7 cellular contexts compared by ENCODE assay signal in the genomic region with DNA sequence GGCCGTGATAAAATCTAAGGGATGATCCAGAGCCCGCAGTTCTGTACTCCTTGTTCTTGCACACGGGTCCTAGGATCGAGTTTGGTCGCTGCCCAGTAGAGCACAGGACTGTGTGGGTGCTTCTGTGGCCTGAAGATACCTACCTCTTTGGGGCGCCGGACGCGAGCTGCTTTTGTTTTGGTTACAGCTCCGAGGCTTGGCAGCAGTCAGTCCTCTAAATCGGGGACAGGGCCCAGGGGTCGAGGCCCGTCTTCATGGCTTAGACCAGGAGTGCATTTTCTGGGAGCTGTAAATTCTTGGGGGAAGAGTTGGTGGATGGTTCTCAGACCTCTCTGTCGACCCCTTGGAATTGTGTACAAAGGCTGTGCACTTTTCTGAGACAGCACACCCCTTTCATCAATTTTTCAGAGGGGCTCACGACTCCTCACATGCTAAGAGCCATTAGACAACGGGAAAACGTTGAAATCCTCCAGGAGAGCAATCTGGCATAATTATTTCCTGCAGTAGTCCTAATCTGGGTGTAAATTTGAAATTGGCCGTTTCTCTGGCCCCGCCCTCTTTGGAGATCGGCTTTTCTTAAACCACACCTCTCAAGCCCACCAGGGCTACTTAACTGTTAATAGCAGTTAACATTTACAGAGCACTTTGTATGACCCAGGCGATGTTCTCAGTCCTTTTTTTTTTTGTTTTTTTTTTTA. TPM values are rescaled to one million over a fixed set of nuclear protein-coding genes. Genes with fewer than 3 reads are reported as not detected.
DNase-seq lines count a peak whose midpoint lies in the region; ATAC-seq, FAIRE-seq and TF ChIP-seq lines count a peak whose summit lies in the region.

No MANE protein-coding gene starts in this region.

- H3K4me1 ChIP-seq in H1 (replicated peaks in 1 of 4; ENCODE audit: control insufficient read depth in 3 of 4, insufficient read depth in 4 of 4, low read length in 3 of 4): no peaks in the 10 kb centered on the region
- no peaks in the 10 kb centered on the region for H3K4me1 ChIP-seq in mesendoderm (ENCODE audit: control insufficient read depth, low read depth, low read length)
- H3K4me1 ChIP-seq in thyroid gland: no peaks in the 10 kb centered on the region

- no peak overlapping the region for H2BK120ac ChIP-seq in H1 (replicated peaks; ENCODE audit: low read depth, low read length)
- no peak overlapping the region for H2BK120ac ChIP-seq in mesendoderm (ENCODE audit: low read depth, low read length)

- H3K27me3 Mint-ChIP-seq in activated CD4-positive, alpha-beta memory T cell treated with anti-CD3 and anti-CD28 coated beads for 36 hours: no peaks in the 10 kb centered on the region

- peak overlapping the region; percentile 99 for H3K4me3 Mint-ChIP-seq in activated CD4-positive, alpha-beta memory T cell treated with anti-CD3 and anti-CD28 coated beads for 36 hours

- H3K4me1 Mint-ChIP-seq in activated CD4-positive, alpha-beta memory T cell treated with anti-CD3 and anti-CD28 coated beads for 36 hours (ENCODE audit: low read depth): peaks cover 41% of the 10 kb centered on the region

- H3K23ac ChIP-seq in H1 (ENCODE audit: insufficient read length) (no peak overlapping the region), mesendoderm (ENCODE audit: low read length) (no peak overlapping the region)

- H2BK15ac ChIP-seq in H1 (ENCODE audit: low read length) (no peak overlapping the region), mesendoderm (replicated peaks; ENCODE audit: low read depth) (no peak overlapping the region)

- H4K20me1 ChIP-seq in H1 (replicated peaks in 1 of 2; ENCODE audit: control insufficient read depth in 1 of 2, insufficient read depth in 2 of 2, low read length in 2 of 2): no peaks in the 10 kb centered on the region

- H3K27ac ChIP-seq in H1 (ENCODE audit: low read depth, low read length) (peak overlapping the region; percentile 25; the same call in 1 of the 2 replicates), mesendoderm (ENCODE audit: low read depth, low read length) (no peak overlapping the region), thyroid gland (peak overlapping the region in 2 of 3 donors; percentile 19 to 50)

- H3K18ac ChIP-seq in H1 (ENCODE audit: extremely low read depth, low read length): no peak overlapping the region
- H3K18ac ChIP-seq in mesendoderm (ENCODE audit: low read length): peak overlapping the region; percentile 16

- H3K23me2 ChIP-seq in H1 (ENCODE audit: low read depth, low read length): 0 out of 2 replicates have a peak, but pooled peaks cover 3% of the 10 kb centered on the region

- H3K4ac ChIP-seq in H1 (replicated peaks; ENCODE audit: insufficient read length, low read depth, low read length) (peak overlapping the region; percentile 21), mesendoderm (ENCODE audit: low read depth, low read length) (peak overlapping the region; percentile 36)

- H2BK5ac ChIP-seq in H1 (ENCODE audit: low read depth, low read length) (no peak overlapping the region), mesendoderm (ENCODE audit: low read length) (no peak overlapping the region)

- H3K4me2 ChIP-seq in H1 (ENCODE audit: insufficient read depth in 1 of 2, low read depth in 2 of 2, low read length in 2 of 2): peak overlapping the region; percentile 73 to 100
- H3K4me2 ChIP-seq in mesendoderm (ENCODE audit: low read length): peak overlapping the region; percentile 83

- TF ChIP-seq POLR2A in H1 (IDR thresholded peaks at IDR 0.05; ENCODE audit: control extremely low read depth in 1 of 2, low read depth in 2 of 2, low read length in 2 of 2) (no peak), thyroid gland (IDR thresholded peaks at IDR 0.05) (no peak)

- peak overlapping the region; percentile 73 for H4K5ac ChIP-seq in H1 (ENCODE audit: insufficient read length, low read depth, low read length)
- H4K5ac ChIP-seq in mesendoderm (ENCODE audit: low read length): no peak overlapping the region

- H4K8ac ChIP-seq in H1 (ENCODE audit: extremely low read depth, insufficient read depth, low read length) (peak overlapping the region; percentile 84; the same call in 1 of the 2 replicates), mesendoderm (ENCODE audit: low read depth, low read length) (no peak overlapping the region)

- peak overlapping the region; percentile 94 for H2AFZ ChIP-seq in H1 (ENCODE audit: low read length)

- POLR2A ChIA-PET in activated CD4-positive, alpha-beta memory T cell treated with anti-CD3 and anti-CD28 coated beads for 36 hours (lab: Charles Lee): interaction anchor here (0.8 to 2.1 kb wide), 6 partner anchors 11 to 124 kb away, joined by 3 to 9 read pairs (median 6); partner anchors contain the start of genes NFKBIZ, NXPE3, RPL24 and ZBTB11
- POLR2A ChIA-PET in H1 (lab: Charles Lee; ENCODE audit: partially characterized antibody): interaction anchor here (0.6 to 1.9 kb wide), 8 partner anchors 8 to 152 kb away, joined by 3 to 22 read pairs (median 4); partner anchors contain the start of genes NFKBIZ and RPL24

- H3K56ac ChIP-seq in H1 (replicated peaks; ENCODE audit: insufficient read length, low read depth, low read length) (peak overlapping the region; percentile 62), mesendoderm (ENCODE audit: low read length) (peak overlapping the region; percentile 91)

- TF ChIP-seq CTCF in H1 (IDR thresholded peaks at IDR 0.05; ENCODE audit: control extremely low read depth in 1 of 3, insufficient read depth in 1 of 3, low read depth in 1 of 3, low read length in 3 of 3) (no peak), thyroid gland (IDR thresholded peaks at IDR 0.05) (no peak)

- no peaks in the 10 kb centered on the region for H3K27me3 ChIP-seq in H1 (replicated peaks in 1 of 4; ENCODE audit: control insufficient read depth in 3 of 4, extremely low read depth in 1 of 4, insufficient read depth in 3 of 4, low read length in 3 of 4)
- H3K27me3 ChIP-seq in mesendoderm (ENCODE audit: insufficient read depth, low read length, poor library complexity): no peaks in the 10 kb centered on the region
- no peaks in the 10 kb centered on the region for H3K27me3 ChIP-seq in thyroid gland

- H3K79me1 ChIP-seq in H1 (ENCODE audit: low read depth, low read length) (peaks cover 2% of the 10 kb centered on the region; the same call in 1 of the 2 replicates), mesendoderm (ENCODE audit: low read length) (no peaks in the 10 kb centered on the region)

- no peak overlapping the region for H2BK20ac ChIP-seq in H1 (ENCODE audit: low read length)

- no peak for TF ChIP-seq EP300 in H1 (IDR thresholded peaks at IDR 0.05; ENCODE audit: borderline replicate concordance in 1 of 2, low read depth in 2 of 2, low read length in 2 of 2)

- H3K9ac ChIP-seq in H1 (replicated peaks in 1 of 4; ENCODE audit: extremely low read depth in 1 of 4, low read depth in 3 of 4, low read length in 3 of 4): peak overlapping the region; percentile 66 to 91 (median 78)
- peak overlapping the region; percentile 89 for H3K9ac ChIP-seq in mesendoderm (ENCODE audit: low read length)

- H3K36me3 Mint-ChIP-seq in activated CD4-positive, alpha-beta memory T cell treated with anti-CD3 and anti-CD28 coated beads for 36 hours: peaks cover 14% of the 10 kb centered on the region

- no peak overlapping the region for H2BK12ac ChIP-seq in H1 (ENCODE audit: low read depth, low read length)

- no peak overlapping the region for H3K14ac ChIP-seq in H1 (ENCODE audit: insufficient read length)

- ATAC-seq in GM18498 (IDR thresholded peaks at IDR 0.05; ENCODE audit: unreplicated experiment): peak; percentile 20
- ATAC-seq in HG02610 (IDR thresholded peaks at IDR 0.05; ENCODE audit: unreplicated experiment): peak; percentile 4

- 3% methylated on average over 21 of the region's 21 CpGs; no CpG with 5 or more reads in 1 of the 2 experiments for WGBS in H1 (ENCODE audit: extremely low coverage in 1 of 2, insufficient coverage in 1 of 2, insufficient read length in 1 of 2, insufficient replicate concordance in 2 of 2, low coverage in 1 of 2, low lambda C conversion rate in 2 of 2, missing lambda C conversion rate in 1 of 2), 2 experiments
- no CpG with 5 or more reads among the region's 21 CpGs for WGBS in mesendoderm (ENCODE audit: extremely low coverage, insufficient coverage, low lambda C conversion rate)
- 2% methylated on average over 18 to 19 of the region's 21 CpGs for WGBS in thyroid gland, 2 donors

- H2AK5ac ChIP-seq in H1 (ENCODE audit: low read depth, low read length): no peak overlapping the region
- H2AK5ac ChIP-seq in mesendoderm (ENCODE audit: low read length): no peak overlapping the region

- H3K36me3 ChIP-seq in H1 (ENCODE audit: control insufficient read depth in 2 of 4, insufficient read depth in 4 of 4, low read length in 3 of 4) (peaks cover 2 to 23% (median 9%) of the 10 kb centered on the region in 4 experiments; a peak in 4 of 8 replicates), mesendoderm (ENCODE audit: control insufficient read depth, insufficient read depth, low read length) (no peaks in the 10 kb centered on the region), thyroid gland (no peaks in the 10 kb centered on the region)

- H3K9me3 ChIP-seq in H1 (ENCODE audit: insufficient read depth in 2 of 2, low read depth in 1 of 2, low read length in 1 of 2): no peaks in the 10 kb centered on the region
- no peaks in the 10 kb centered on the region for H3K9me3 ChIP-seq in thyroid gland

- FAIRE-seq in H1 (lab: Jason Lieb, UNC): no peak

- TF ChIP-seq RAD21 in H1 (IDR thresholded peaks at IDR 0.05 in 1 of 2, conservative IDR thresholded peaks at IDR 0.05 in 1 of 2; ENCODE audit: low read depth in 2 of 2, low read length in 2 of 2): no peak

- H3K27ac Mint-ChIP-seq in activated CD4-positive, alpha-beta memory T cell treated with anti-CD3 and anti-CD28 coated beads for 36 hours: peak overlapping the region; percentile 99

- peak overlapping the region; percentile 31 for H4K91ac ChIP-seq in H1 (replicated peaks; ENCODE audit: insufficient read length, low read length)

- CTCF ChIA-PET in activated CD4-positive, alpha-beta memory T cell treated with anti-CD3 and anti-CD28 coated beads for 36 hours (lab: Charles Lee): interaction anchor here (1.0 to 1.7 kb wide), 5 partner anchors 17 to 504 kb away, joined by 3 to 7 read pairs (median 3); partner anchors contain the start of genes RPL24 and ZBTB11
- CTCF ChIA-PET in H1 (lab: Charles Lee; ENCODE audit: partially characterized antibody): interaction anchor here (1.3 to 4.0 kb wide), 3 partner anchors 18 to 34 kb away, joined by 3 to 19 read pairs (median 3); no protein-coding TSS in a partner anchor

- peak; percentile 21 for DNase-seq in NCI-H146 treated with DMSO at 0.1 percent for 48 hours (lab: John Stamatoyannopoulos, UW; ENCODE audit: unreplicated experiment)
- DNase-seq in activated CD4-positive, alpha-beta memory T cell treated with anti-CD3 and anti-CD28 coated beads for 36 hours: peak; percentile 54
- DNase-seq in H1 (ENCODE audit: low read depth in 1 of 2, low spot score in 2 of 2): peak in 1 of 2 experiments; percentile 55
- peak; percentile 44 for DNase-seq in mesendoderm
- DNase-seq in thyroid gland: peak; percentile 31 to 38

- peak overlapping the region; percentile 92 to 99 (median 98) for H3K4me3 ChIP-seq in H1 (ENCODE audit: extremely low read depth in 1 of 4, insufficient read depth in 2 of 4, low read depth in 3 of 4, low read length in 4 of 4)
- H3K4me3 ChIP-seq in mesendoderm (ENCODE audit: low read length): peak overlapping the region; percentile 100
- peak overlapping the region; percentile 41 to 81 (median 65) for H3K4me3 ChIP-seq in thyroid gland (replicated peaks in 1 of 3)

- H3K79me2 ChIP-seq in H1 (ENCODE audit: control insufficient read depth in 1 of 2, insufficient read depth in 2 of 2, low read length in 2 of 2) (peaks cover 0 to 8% of the 10 kb centered on the region in 2 experiments; a peak in 1 of 4 replicates), mesendoderm (ENCODE audit: control insufficient read depth, insufficient read depth, low read length) (peaks cover 1% of the 10 kb centered on the region)

- H3K9me3 Mint-ChIP-seq in activated CD4-positive, alpha-beta memory T cell treated with anti-CD3 and anti-CD28 coated beads for 36 hours: no peaks in the 10 kb centered on the region

- intact Hi-C loops in activated CD4-positive, alpha-beta memory T cell treated with anti-CD3 and anti-CD28 coated beads for 36 hours (cut with micrococcal nuclease): loop anchor here (2.0 kb wide), 1 partner anchor 207 kb away; no protein-coding TSS in a partner anchor
- intact Hi-C loops in thyroid gland (cut with DNase I): loop anchor here (10.0 kb wide), 1 partner anchor 49 kb away; the partner anchor contains the start of gene NXPE3

RNA-seq across cellular contexts. Expression of gene CEP97, which starts 0.9 kb away (rescaled TPM):
- 10 to 100 TPM; 16.6 to 17.9 TPM for total RNA-seq in activated CD4-positive, alpha-beta memory T cell treated with anti-CD3 and anti-CD28 coated beads for 36 hours
- 13.2 and 15.1 TPM in 2 replicates for total RNA-seq in H1 (2021; fragmentation: NEBNext Ultra II Directional; extraction: Animal tissue kit (Norgen Biotek cat#: 25700))
- 1.6 and 1.9 TPM in 2 replicates for polyA plus RNA-seq in H1 (2011; rRNA removed)
- 1.6 TPM for polyA plus RNA-seq in H1 (2011; cell fraction: cytosol; rRNA removed)
- polyA plus RNA-seq in H1 (2011; cell fraction: nucleus; rRNA removed): 1.4 TPM
- 3.2 to 6.4 TPM (median 4.5 TPM) in 4 replicates for polyA plus RNA-seq in H1 (2012, experiment 1 of 2)
- 0.25 TPM for polyA plus RNA-seq in H1 (2012, experiment 2 of 2)
- 3.8 TPM for polyA plus RNA-seq in H1 (2013, experiment 1 of 2)
- 3.9 TPM for polyA plus RNA-seq in H1 (2013, experiment 2 of 2)
- polyA minus RNA-seq in H1 (2011; rRNA and poly(A)+ RNA removed): 9.1 and 12.2 TPM in 2 replicates
- polyA minus RNA-seq in H1 (2011; cell fraction: cytosol; rRNA and poly(A)+ RNA removed): 4.3 TPM
- 8.8 TPM for polyA minus RNA-seq in H1 (2011; cell fraction: nucleus; rRNA and poly(A)+ RNA removed)
- 3.4 TPM for polyA plus RNA-seq in mesendoderm (2013, experiment 1 of 2)
- polyA plus RNA-seq in mesendoderm (2013, experiment 2 of 2): 3.5 TPM
- total RNA-seq in thyroid gland: 10 to 100 TPM in 1 of 4 donors, 1 to 10 TPM in 3; 7.3 to 13.3 (median 8.2) TPM

RNA-seq across cellular contexts. Expression of gene RPL24, which starts 38.8 kb away (rescaled TPM):
- 1,000 to 10,000 TPM; 1,691 to 1,714 TPM for total RNA-seq in activated CD4-positive, alpha-beta memory T cell treated with anti-CD3 and anti-CD28 coated beads for 36 hours
- total RNA-seq in H1 (2021; fragmentation: NEBNext Ultra II Directional; extraction: Animal tissue kit (Norgen Biotek cat#: 25700)): 1,933 and 1,965 TPM in 2 replicates
- 569 and 939 TPM in 2 replicates for polyA plus RNA-seq in H1 (2011; rRNA removed)
- 1,939 TPM for polyA plus RNA-seq in H1 (2011; cell fraction: cytosol; rRNA removed)
- 877 TPM for polyA plus RNA-seq in H1 (2011; cell fraction: nucleus; rRNA removed)
- 1,760 to 2,308 TPM (median 2,004 TPM) in 4 replicates for polyA plus RNA-seq in H1 (2012, experiment 1 of 2)
- polyA plus RNA-seq in H1 (2012, experiment 2 of 2): 2,317 TPM
- polyA plus RNA-seq in H1 (2013, experiment 1 of 2): 3,499 TPM
- polyA plus RNA-seq in H1 (2013, experiment 2 of 2): 3,466 TPM
- 323 and 330 TPM in 2 replicates for polyA minus RNA-seq in H1 (2011; rRNA and poly(A)+ RNA removed)
- 341 TPM for polyA minus RNA-seq in H1 (2011; cell fraction: cytosol; rRNA and poly(A)+ RNA removed)
- polyA minus RNA-seq in H1 (2011; cell fraction: nucleus; rRNA and poly(A)+ RNA removed): 693 TPM
- polyA plus RNA-seq in mesendoderm (2013, experiment 1 of 2): 3,947 TPM
- 3,947 TPM for polyA plus RNA-seq in mesendoderm (2013, experiment 2 of 2)
- 1,000 to 10,000 TPM in 3 of 4 donors, 100 to 1,000 TPM in 1; 958 to 1,885 (median 1,354) TPM for total RNA-seq in thyroid gland

RNA-seq across cellular contexts. Expression of gene ZBTB11, which starts 48.4 kb away (rescaled TPM):
- total RNA-seq in activated CD4-positive, alpha-beta memory T cell treated with anti-CD3 and anti-CD28 coated beads for 36 hours: 10 to 100 TPM; 28.0 to 30.3 TPM
- 14.0 and 14.3 TPM in 2 replicates for total RNA-seq in H1 (2021; fragmentation: NEBNext Ultra II Directional; extraction: Animal tissue kit (Norgen Biotek cat#: 25700))
- polyA plus RNA-seq in H1 (2011; rRNA removed): 2.7 and 3.0 TPM in 2 replicates
- 4.9 TPM for polyA plus RNA-seq in H1 (2011; cell fraction: cytosol; rRNA removed)
- polyA plus RNA-seq in H1 (2011; cell fraction: nucleus; rRNA removed): 4.0 TPM
- 4.6 to 10.1 TPM (median 5.8 TPM) in 4 replicates for polyA plus RNA-seq in H1 (2012, experiment 1 of 2)
- 0.52 TPM for polyA plus RNA-seq in H1 (2012, experiment 2 of 2)
- 7.0 TPM for polyA plus RNA-seq in H1 (2013, experiment 1 of 2)
- 6.1 TPM for polyA plus RNA-seq in H1 (2013, experiment 2 of 2)
- 9.8 and 15.0 TPM in 2 replicates for polyA minus RNA-seq in H1 (2011; rRNA and poly(A)+ RNA removed)
- 15.0 TPM for polyA minus RNA-seq in H1 (2011; cell fraction: cytosol; rRNA and poly(A)+ RNA removed)
- polyA minus RNA-seq in H1 (2011; cell fraction: nucleus; rRNA and poly(A)+ RNA removed): 20.7 TPM
- 6.2 TPM for polyA plus RNA-seq in mesendoderm (2013, experiment 1 of 2)
- 5.9 TPM for polyA plus RNA-seq in mesendoderm (2013, experiment 2 of 2)
- 10 to 100 TPM; 28.0 to 43.6 (median 35.9) TPM for total RNA-seq in thyroid gland

RNA-seq across cellular contexts. Expression of gene NXPE3, which starts 53.7 kb away (rescaled TPM):
- total RNA-seq in activated CD4-positive, alpha-beta memory T cell treated with anti-CD3 and anti-CD28 coated beads for 36 hours: 10 to 100 TPM; 18.7 to 19.8 TPM
- total RNA-seq in H1 (2021; fragmentation: NEBNext Ultra II Directional; extraction: Animal tissue kit (Norgen Biotek cat#: 25700)): 22.7 and 23.3 TPM in 2 replicates
- polyA plus RNA-seq in H1 (2011; rRNA removed): 10.9 and 12.1 TPM in 2 replicates
- polyA plus RNA-seq in H1 (2011; cell fraction: cytosol; rRNA removed): 15.3 TPM
- 14.8 TPM for polyA plus RNA-seq in H1 (2011; cell fraction: nucleus; rRNA removed)
- polyA plus RNA-seq in H1 (2012, experiment 1 of 2): 11.3 to 13.5 TPM (median 12.8 TPM) in 4 replicates
- polyA plus RNA-seq in H1 (2012, experiment 2 of 2): 2.9 TPM
- 13.5 TPM for polyA plus RNA-seq in H1 (2013, experiment 1 of 2)
- polyA plus RNA-seq in H1 (2013, experiment 2 of 2): 14.3 TPM
- 39.3 and 41.7 TPM in 2 replicates for polyA minus RNA-seq in H1 (2011; rRNA and poly(A)+ RNA removed)
- polyA minus RNA-seq in H1 (2011; cell fraction: cytosol; rRNA and poly(A)+ RNA removed): 10.7 TPM
- polyA minus RNA-seq in H1 (2011; cell fraction: nucleus; rRNA and poly(A)+ RNA removed): 24.1 TPM
- 11.3 TPM for polyA plus RNA-seq in mesendoderm (2013, experiment 1 of 2)
- polyA plus RNA-seq in mesendoderm (2013, experiment 2 of 2): 10.8 TPM
- total RNA-seq in thyroid gland: 10 to 100 TPM; 10.5 to 18.9 (median 13.2) TPM
